In genomic region chr20:41138527-41139226, GRCh38 we compare ENCODE assay signal across 8 cellular contexts. TPM values are rescaled to one million over a fixed set of nuclear protein-coding genes. Genes with fewer than 3 reads are reported as not detected.
DNase-seq lines count a peak whose midpoint lies in the region; ATAC-seq and TF ChIP-seq lines count a peak whose summit lies in the region.

No MANE protein-coding gene starts in this region.

- TF ChIP-seq CTCF in Caco-2 (IDR thresholded peaks at IDR 0.05; ENCODE audit: insufficient read depth in 1 of 2, low read depth in 1 of 2, low read length in 1 of 2, severe bottlenecking in 1 of 2, unreplicated experiment in 1 of 2) (no peak), OCI-LY1 (IDR thresholded peaks at IDR 0.05; ENCODE audit: low read length) (no peak), brain microvascular endothelial cell (IDR thresholded peaks at IDR 0.05; ENCODE audit: low read depth, low read length, missing control alignments) (no peak), left lung (IDR thresholded peaks at IDR 0.05) (no peak)

- peak overlapping the region; percentile 67 for H3K4me2 ChIP-seq in OCI-LY1 (ENCODE audit: low read length)

- no peaks in the 10 kb centered on the region for H3K9me2 ChIP-seq in OCI-LY1 (ENCODE audit: low read depth, low read length)

- H3K27me3 Mint-ChIP-seq in Caco-2 (ENCODE audit: insufficient read depth, unreplicated experiment) = no peaks in the 10 kb centered on the region

- no peak overlapping the region for H2AFZ ChIP-seq in OCI-LY1 (ENCODE audit: low read length)

- peak overlapping the region; percentile 76 for H3K9ac ChIP-seq in OCI-LY1 (ENCODE audit: low read length)

- peaks cover 21% of the 10 kb centered on the region for H3K4me1 Mint-ChIP-seq in Caco-2 (ENCODE audit: low read depth, unreplicated experiment)

- peak overlapping the region; percentile 79 for H3K27ac ChIP-seq in OCI-LY1 (ENCODE audit: low read depth, low read length, poor library complexity, severe bottlenecking)
- peak overlapping the region; percentile 84 for H3K27ac ChIP-seq in brain microvascular endothelial cell
- H3K27ac ChIP-seq in left lung = peak overlapping the region; percentile 92 to 96
- peak overlapping the region; percentile 89 for H3K27ac ChIP-seq in substantia nigra (ENCODE audit: low read depth, low read length, poor library complexity, severe bottlenecking)

- CTCF ChIA-PET in Caco-2 (lab: Charles Lee) = interaction anchor here (0.6 to 2.1 kb wide), 4 partner anchors 9 to 202 kb away, joined by 3 to 9 read pairs (median 4); partner anchors contain the start of gene LPIN3

- H3K4me3 Mint-ChIP-seq in Caco-2 (ENCODE audit: unreplicated experiment) = peak overlapping the region; percentile 83

- no peak for ATAC-seq in left lung
- no peak for ATAC-seq in HG03045 (IDR thresholded peaks at IDR 0.05; ENCODE audit: unreplicated experiment)

- BruUV-seq in Caco-2 (replicated peaks; lab: Mats Ljungman, UMichigan) = TSS peak; percentile 23

- H3K27me3 ChIP-seq in Caco-2 (replicated peaks; ENCODE audit: control insufficient read depth, insufficient read depth, low read length) (no peaks in the 10 kb centered on the region), OCI-LY1 (ENCODE audit: insufficient read depth, low read length) (no peaks in the 10 kb centered on the region), brain microvascular endothelial cell (replicated peaks) (no peaks in the 10 kb centered on the region), left lung (peaks cover 0 to 33% of the 10 kb centered on the region in 2 donors)

- H3K4me1 ChIP-seq in Caco-2 = peaks cover 17% of the 10 kb centered on the region
- peaks cover 75% of the 10 kb centered on the region for H3K4me1 ChIP-seq in OCI-LY1 (ENCODE audit: insufficient read depth, low read length, severe bottlenecking)
- H3K4me1 ChIP-seq in left lung = peaks cover 33 to 67% of the 10 kb centered on the region in 2 donors

- H3K9me3 Mint-ChIP-seq in Caco-2 (ENCODE audit: unreplicated experiment) = no peaks in the 10 kb centered on the region

- intact Hi-C loops in Caco-2 (cut with micrococcal nuclease; ENCODE audit: unreplicated experiment) = loop anchor here (2.0 to 10.0 kb wide), 2 partner anchors 34 to 64 kb away; no protein-coding TSS in a partner anchor
- intact Hi-C loops in left lung (cut with DNase I) = no loop called here

- peaks cover 40% of the 10 kb centered on the region for H3K36me3 Mint-ChIP-seq in Caco-2 (ENCODE audit: insufficient read depth, unreplicated experiment)

- peaks cover 5% of the 10 kb centered on the region for H3F3A ChIP-seq in OCI-LY1 (ENCODE audit: insufficient read depth, low read length)

- POLR2A ChIA-PET in Caco-2 (lab: Charles Lee) = interaction anchor here (0.6 to 1.6 kb wide), 3 partner anchors 11 to 202 kb away, joined by 3 to 8 read pairs (median 7); partner anchors contain the start of gene LPIN3

- DNase-seq in Caco-2 (peak in 1 of 2 experiments; percentile 32), brain microvascular endothelial cell (no peak), left lung (no peak), substantia nigra (lab: John Stamatoyannopoulos, UW) (peak in 1 of 49 donors; percentile 14), GDM1 (lab: John Stamatoyannopoulos, UW) (no peak), kidney glomerular epithelial cell (lab: John Stamatoyannopoulos, UW) (no peak)

- H3K79me2 ChIP-seq in OCI-LY1 (ENCODE audit: insufficient read depth, low read length) = peaks cover 22% of the 10 kb centered on the region

- no peaks in the 10 kb centered on the region for H4K20me1 ChIP-seq in OCI-LY1 (ENCODE audit: insufficient read depth, low read length)

- H3K9me3 ChIP-seq in Caco-2 = no peaks in the 10 kb centered on the region
- H3K9me3 ChIP-seq in OCI-LY1 (ENCODE audit: low read length) = no peaks in the 10 kb centered on the region
- no peaks in the 10 kb centered on the region for H3K9me3 ChIP-seq in left lung

- peak overlapping the region; percentile 77 for H3K27ac Mint-ChIP-seq in Caco-2 (ENCODE audit: unreplicated experiment)

- H3K4me3 ChIP-seq in Caco-2 (ENCODE audit: low read depth, low read length) (peak overlapping the region; percentile 96), OCI-LY1 (ENCODE audit: low read depth, low read length, poor library complexity, severe bottlenecking) (peak overlapping the region; percentile 81), brain microvascular endothelial cell (ENCODE audit: low read depth, low read length) (peak overlapping the region; percentile 72), left lung (peak overlapping the region; percentile 82 to 88)

- H3K36me3 ChIP-seq in Caco-2 (ENCODE audit: control insufficient read depth, insufficient read depth, low read length) (0 out of 2 replicates have a peak, but pooled peaks cover 4% of the 10 kb centered on the region), OCI-LY1 (ENCODE audit: insufficient read depth, low read length) (no peaks in the 10 kb centered on the region), brain microvascular endothelial cell (replicated peaks) (no peaks in the 10 kb centered on the region), left lung (no peaks in the 10 kb centered on the region)

- in situ Hi-C loops in brain microvascular endothelial cell (cut with HindIII; ENCODE audit: low pct_ligation_motif_present, low sequenced_read_pairs) = no loop called here

RNA-seq across cellular contexts. Expression of gene PLCG1, which starts 1.3 kb away (rescaled TPM):
- total RNA-seq in Caco-2 (2022) (196 and 205 TPM in 2 replicates), left lung (100 to 1,000 TPM in 1 of 2 donors, 10 to 100 TPM in 1; 64.9 to 121 TPM)
